26 cellular contexts compared by ENCODE assay signal in the genomic region with DNA sequence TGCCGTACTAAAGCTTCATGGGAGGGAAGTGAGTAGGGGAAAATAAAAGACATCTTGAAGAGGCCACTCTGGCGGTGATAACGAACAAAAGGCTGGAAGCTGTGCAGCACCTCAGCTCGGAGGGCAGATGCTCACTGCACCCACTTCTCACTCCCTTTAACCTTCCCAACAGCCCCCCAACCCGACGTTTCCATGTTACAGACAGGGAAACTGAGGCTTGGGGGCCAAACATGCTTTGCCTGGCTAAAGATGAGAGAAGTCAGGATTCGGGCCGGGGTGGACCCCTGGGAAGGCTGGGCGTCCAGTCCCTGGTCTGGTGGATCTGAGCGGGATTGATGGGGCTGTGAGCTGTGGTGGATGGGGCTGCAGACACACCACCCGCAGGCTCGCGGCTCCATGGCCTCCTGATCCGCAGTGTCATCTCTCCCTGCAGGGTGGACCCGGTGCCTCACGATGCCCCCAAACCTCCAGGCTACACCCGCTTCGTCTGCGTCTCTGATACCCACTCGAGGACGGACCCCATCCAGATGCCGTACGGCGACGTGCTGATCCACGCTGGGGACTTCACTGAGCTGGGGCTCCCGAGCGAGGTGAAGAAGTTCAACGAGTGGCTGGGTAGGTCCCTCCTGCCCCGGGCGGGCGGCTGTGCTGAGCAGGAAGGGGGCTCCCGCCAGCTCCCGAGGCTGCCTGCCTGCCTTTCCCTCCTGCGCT. TPM values are rescaled to one million over a fixed set of nuclear protein-coding genes. Genes with fewer than 3 reads are reported as not detected.
DNase-seq lines count a peak whose midpoint lies in the region; ATAC-seq and TF ChIP-seq lines count a peak whose summit lies in the region.
"Had no signal": no experiment of that assay in that cellular context is flagged by ENCODE, and none has a peak within 500 bp of the region (broad histone marks: within the 10 kb centered on the region; RNA-seq: fewer than 3 reads in every experiment).

No MANE protein-coding gene starts in this region.

- H3K14ac ChIP-seq in trophoblast cell (ENCODE audit: low read length) = no peak overlapping the region

- no peak overlapping the region for H2AFZ ChIP-seq in trophoblast cell (ENCODE audit: insufficient read depth, low read length, poor library complexity)

- H3K79me2 ChIP-seq in trophoblast cell (ENCODE audit: control insufficient read depth, insufficient read depth, low read length, poor library complexity) = no peaks in the 10 kb centered on the region

- H3K4me1 ChIP-seq in trophoblast cell (ENCODE audit: control insufficient read depth in 1 of 2, insufficient read depth in 2 of 2, low read length in 2 of 2) = no peaks in the 10 kb centered on the region
- no peaks in the 10 kb centered on the region for H3K4me1 ChIP-seq in aorta (ENCODE audit: control insufficient read depth in 1 of 2, insufficient read depth in 2 of 2, low read length in 2 of 2)
- H3K4me1 ChIP-seq in prostate gland (replicated peaks) = peaks cover 9% of the 10 kb centered on the region

- no peak overlapping the region for H2BK12ac ChIP-seq in trophoblast cell (ENCODE audit: low read length)

- no peaks in the 10 kb centered on the region for H3K79me1 ChIP-seq in trophoblast cell (ENCODE audit: low read length)

- peaks cover 18% of the 10 kb centered on the region for H3K27me3 Mint-ChIP-seq in activated naive CD4-positive, alpha-beta T cell treated with anti-CD3 and anti-CD28 coated beads, Interleukin-2, amount 50 U/mL, for 24 hours

- no peak overlapping the region for H2BK5ac ChIP-seq in trophoblast cell (ENCODE audit: low read depth, low read length, poor library complexity)

- ATAC-seq in aorta (ENCODE audit: low FRiP score) = peak; percentile 23
- ATAC-seq: HepG2, PC-3 had no signal

- H3K27ac Mint-ChIP-seq in activated naive CD4-positive, alpha-beta T cell treated with anti-CD3 and anti-CD28 coated beads, Interleukin-2, amount 50 U/mL, for 24 hours = peak overlapping the region; percentile 41
- H3K27ac Mint-ChIP-seq: CD4-positive, CD25-positive, alpha-beta regulatory T cell had no signal

- no peak overlapping the region for H4K91ac ChIP-seq in trophoblast cell (ENCODE audit: low read depth, low read length)

- H3K9me3 Mint-ChIP-seq in activated naive CD4-positive, alpha-beta T cell treated with anti-CD3 and anti-CD28 coated beads, Interleukin-2, amount 50 U/mL, for 24 hours = no peaks in the 10 kb centered on the region

- no peak overlapping the region for H3K4me3 Mint-ChIP-seq in activated naive CD4-positive, alpha-beta T cell treated with anti-CD3 and anti-CD28 coated beads, Interleukin-2, amount 50 U/mL, for 24 hours
- H3K4me3 Mint-ChIP-seq: CD4-positive, CD25-positive, alpha-beta regulatory T cell had no signal

- H3K36me3 ChIP-seq in trophoblast cell (ENCODE audit: control insufficient read depth in 1 of 2, insufficient read depth in 2 of 2, low read length in 2 of 2) (no peaks in the 10 kb centered on the region), aorta (ENCODE audit: control insufficient read depth in 1 of 2, insufficient read depth in 2 of 2, low read length in 1 of 2) (no peaks in the 10 kb centered on the region), prostate gland (no peaks in the 10 kb centered on the region), MG63 (no peaks in the 10 kb centered on the region)
- H3K36me3 ChIP-seq: BLaER1 had no signal

- no peak for TF ChIP-seq POLR2A in prostate gland (IDR thresholded peaks at IDR 0.05)

- H3K23ac ChIP-seq in trophoblast cell (ENCODE audit: low read length) = no peak overlapping the region

- peaks cover 2% of the 10 kb centered on the region for H3K9me3 ChIP-seq in trophoblast cell (ENCODE audit: insufficient read depth, low read depth, low read length)
- H3K9me3 ChIP-seq in aorta (ENCODE audit: control insufficient read depth, low read length) = no peaks in the 10 kb centered on the region
- no peaks in the 10 kb centered on the region for H3K9me3 ChIP-seq in prostate gland
- no peaks in the 10 kb centered on the region for H3K9me3 ChIP-seq in MG63
- H3K9me3 ChIP-seq: BLaER1 had no signal

- no peak for DNase-seq in activated naive CD4-positive, alpha-beta T cell (lab: John Stamatoyannopoulos, UW)
- peak; percentile 41 for DNase-seq in ecto neural progenitor cell (ENCODE audit: low spot score)
- no peak for DNase-seq in trophoblast cell
- DNase-seq in aorta = peak in 1 of 2 donors; percentile 70
- no peak for DNase-seq in activated CD4-positive, alpha-beta T cell treated with anti-CD3 and anti-CD28 coated beads, Interleukin-2, amount 50 U/mL, for 48 hours
- DNase-seq in prostate gland (ENCODE audit: low spot score) = no peak
- no peak for DNase-seq in MG63
- DNase-seq: CD4-positive, CD25-positive, alpha-beta regulatory T cell; DMS153; DND-41; H7; Karpas-422; NCI-H1092 treated with DMSO at 0.1 percent for 48 hours; NCI-H1436; NCI-H187; NCI-H2081 treated with DMSO at 0.1 percent for 48 hours; NCI-H446; NCI-H524 treated with DMSO at 0.1 percent for 48 hours; NCI-H774; NK-92 treated with Interleukin-12 subunit alpha and Interleukin-12 subunit beta, amount 100 ng/mL, for 24 hours; PC-3 had no signal

- H3K36me3 Mint-ChIP-seq in activated naive CD4-positive, alpha-beta T cell treated with anti-CD3 and anti-CD28 coated beads, Interleukin-2, amount 50 U/mL, for 24 hours = no peaks in the 10 kb centered on the region
- H3K36me3 Mint-ChIP-seq: CD4-positive, CD25-positive, alpha-beta regulatory T cell had no signal

- no peak for TF ChIP-seq CTCF in prostate gland (IDR thresholded peaks at IDR 0.05)

- H3K4me2 ChIP-seq in trophoblast cell (ENCODE audit: low read length) = no peak overlapping the region
- H3K4me2 ChIP-seq: BLaER1 had no signal

- no peak overlapping the region for H2BK120ac ChIP-seq in trophoblast cell (ENCODE audit: insufficient read depth, low read length, poor library complexity)

- no CpG with 5 or more reads among the region's 35 CpGs for WGBS in trophoblast cell (ENCODE audit: extremely low coverage, insufficient coverage, insufficient read length)
- 84 to 86% methylated on average over 35 of the region's 35 CpGs for WGBS in aorta, 2 donors
- WGBS in prostate gland = 91% methylated on average over 35 of the region's 35 CpGs

- intact Hi-C loops in aorta (cut with DNase I) = no loop called here
- intact Hi-C loops in prostate gland (cut with DNase I) = no loop called here

- no peak overlapping the region for H2AK5ac ChIP-seq in trophoblast cell (ENCODE audit: low read length)

- H3K4ac ChIP-seq in trophoblast cell (ENCODE audit: low read depth, low read length) = no peak overlapping the region

- H3K9ac ChIP-seq in trophoblast cell (ENCODE audit: low read length) = no peak overlapping the region
- H3K9ac ChIP-seq: BLaER1 had no signal

- no peaks in the 10 kb centered on the region for H3K4me1 Mint-ChIP-seq in activated naive CD4-positive, alpha-beta T cell treated with anti-CD3 and anti-CD28 coated beads, Interleukin-2, amount 50 U/mL, for 24 hours
- H3K4me1 Mint-ChIP-seq: CD4-positive, CD25-positive, alpha-beta regulatory T cell had no signal

- peak overlapping the region; percentile 20 for H3K4me3 ChIP-seq in trophoblast cell (ENCODE audit: low read depth, low read length)
- H3K4me3 ChIP-seq in aorta (ENCODE audit: low read length in 2 of 2) = no peak overlapping the region
- H3K4me3 ChIP-seq in prostate gland = no peak overlapping the region
- no peak overlapping the region for H3K4me3 ChIP-seq in MG63
- H3K4me3 ChIP-seq: BLaER1 had no signal

- no peak overlapping the region for H4K12ac ChIP-seq in trophoblast cell (ENCODE audit: low read depth, low read length)

- H3K27me3 ChIP-seq in trophoblast cell (ENCODE audit: insufficient read depth, low read length) (no peaks in the 10 kb centered on the region), aorta (ENCODE audit: control insufficient read depth in 1 of 2, insufficient read depth in 2 of 2, low read length in 1 of 2) (no peaks in the 10 kb centered on the region), prostate gland (replicated peaks; ENCODE audit: insufficient read depth) (no peaks in the 10 kb centered on the region), MG63 (0 out of 2 replicates have a peak, but pooled peaks cover 3% of the 10 kb centered on the region)

- H4K8ac ChIP-seq in trophoblast cell (ENCODE audit: low read depth, low read length) = no peak overlapping the region

- H3K18ac ChIP-seq in trophoblast cell (ENCODE audit: low read length) = no peak overlapping the region

- H3K27ac ChIP-seq in trophoblast cell (ENCODE audit: low read depth, low read length) (no peak overlapping the region), aorta (ENCODE audit: low read depth in 1 of 2, low read length in 2 of 2) (no peak overlapping the region), prostate gland (no peak overlapping the region)
- H3K27ac ChIP-seq: BLaER1 had no signal

RNA-seq across cellular contexts. Expression of a gene that starts 22.9 kb away (rescaled TPM):
- polyA plus RNA-seq in trophoblast cell (2013) = not detected in 2 replicates
- total RNA-seq in aorta (not detected), prostate gland (1 to 10 TPM in 1 of 2 donors, under 1 TPM in 1; 0.77 to 6.4 TPM)
- polyA plus RNA-seq in aorta = not detected
- not detected in 2 replicates for total RNA-seq in MG63 (2014; rRNA removed; shearing (Covaris generic); ENCODE audit: low replicate concordance)
- total RNA-seq: CD4-positive, CD25-positive, alpha-beta regulatory T cell; HepG2; HT1080; PC-3 had no signal
- polyA plus RNA-seq: AG04450; CD4-positive, CD25-positive, alpha-beta regulatory T cell had no signal
